In genomic region chr1:161653971-161654370, GRCh38 we compare ENCODE assay signal across 9 cellular contexts. TPM values are rescaled to one million over a fixed set of nuclear protein-coding genes. Genes with fewer than 3 reads are reported as not detected.
"Had no signal": no experiment of that assay in that cellular context is flagged by ENCODE, and none has a peak within 500 bp of the region (broad histone marks: within the 10 kb centered on the region; RNA-seq: fewer than 3 reads in every experiment).

No MANE protein-coding gene starts in this region.

RNA-seq across cellular contexts. Expression of gene FCGR2B, which starts 9.0 kb away (rescaled TPM):
- total RNA-seq: neural crest cell, osteocyte, pulmonary artery endothelial cell, smooth muscle cell had no signal
- polyA plus RNA-seq: smooth muscle cell had no signal

RNA-seq across cellular contexts. Expression of gene FCGR3B, which starts 23.0 kb away (rescaled TPM):
- total RNA-seq: neural crest cell, osteocyte, pulmonary artery endothelial cell, smooth muscle cell had no signal

RNA-seq across cellular contexts. Expression of gene FCRLA, which starts 53.1 kb away (rescaled TPM):
- total RNA-seq: natural killer cell treated with Interleukin-12 subunit alpha and Interleukin-12 subunit beta and Interleukin-15 and Interleukin-18, amount 100 ng/mL, for 72 hours; neural crest cell; osteocyte; prostate gland; pulmonary artery endothelial cell; smooth muscle cell; testis had no signal
- polyA plus RNA-seq: pancreas, smooth muscle cell, urinary bladder had no signal
